ENCODE assay signal across 26 cellular contexts in genomic region chr10:93095225-93095624, GRCh38. TPM values are rescaled to one million over a fixed set of nuclear protein-coding genes. Genes with fewer than 3 reads are reported as not detected.
DNase-seq lines count a peak whose midpoint lies in the region; ATAC-seq and TF ChIP-seq lines count a peak whose summit lies in the region.
"Had no signal": no experiment of that assay in that cellular context is flagged by ENCODE, and none has a peak within 500 bp of the region (broad histone marks: within the 10 kb centered on the region; RNA-seq: fewer than 3 reads in every experiment).

No MANE protein-coding gene starts in this region.

- no peaks in the 10 kb centered on the region for H3K36me3 ChIP-seq in HCT116 (ENCODE audit: control insufficient read depth in 1 of 2, insufficient read depth in 2 of 2, low read length in 2 of 2)
- H3K36me3 ChIP-seq in colonic mucosa, result no peaks in the 10 kb centered on the region
- no peaks in the 10 kb centered on the region for H3K36me3 ChIP-seq in mesendoderm (ENCODE audit: control insufficient read depth, insufficient read depth, low read length)
- H3K36me3 ChIP-seq: BLaER1, MG63, Peyer's patch, SJSA1 had no signal

- peak; percentile 58; the same call in 1 of the 2 replicates for ATAC-seq in HCT116
- ATAC-seq: GM12878 had no signal

- H3K79me1 ChIP-seq in mesendoderm (ENCODE audit: low read length), result no peaks in the 10 kb centered on the region

- H3K27ac ChIP-seq in HCT116 (ENCODE audit: low read depth, low read length) (no peak overlapping the region), colonic mucosa (no peak overlapping the region), mesendoderm (ENCODE audit: low read depth, low read length) (no peak overlapping the region)
- H3K27ac ChIP-seq: 22Rv1, BLaER1, GM23248, Peyer's patch, SJSA1 had no signal

- peaks cover 0 to 7% of the 10 kb centered on the region in 2 experiments; a peak in 1 of 4 replicates for H3K4me1 ChIP-seq in HCT116 (ENCODE audit: control insufficient read depth in 1 of 2, insufficient read depth in 2 of 2, low read length in 2 of 2)
- no peaks in the 10 kb centered on the region for H3K4me1 ChIP-seq in colonic mucosa
- H3K4me1 ChIP-seq in mesendoderm (ENCODE audit: control insufficient read depth, low read depth, low read length), result peaks cover 4% of the 10 kb centered on the region
- H3K4me1 ChIP-seq: BLaER1, Peyer's patch, SJSA1 had no signal

- WGBS in mesendoderm (ENCODE audit: extremely low coverage, insufficient coverage, low lambda C conversion rate), result no CpG with 5 or more reads among the region's 1 CpG

- H4K20me1 ChIP-seq in HCT116 (ENCODE audit: insufficient read depth), result no peaks in the 10 kb centered on the region
- H4K20me1 ChIP-seq: BLaER1 had no signal

- no peak overlapping the region for H3K4me3 ChIP-seq in HCT116 (replicated peaks in 1 of 2; ENCODE audit: low read depth in 1 of 2, low read length in 2 of 2)
- no peak overlapping the region for H3K4me3 ChIP-seq in colonic mucosa
- H3K4me3 ChIP-seq in mesendoderm (ENCODE audit: low read length), result no peak overlapping the region
- H3K4me3 ChIP-seq: BLaER1, GM12878, GM23248, MG63, Peyer's patch, SJSA1 had no signal

- H2BK5ac ChIP-seq in mesendoderm (ENCODE audit: low read length), result no peak overlapping the region

- peak overlapping the region; percentile 40 for H3K56ac ChIP-seq in mesendoderm (ENCODE audit: low read length)

- POLR2A ChIA-PET in HCT116 (lab: Charles Lee), result no interaction called here

- no peak for TF ChIP-seq RAD21 in HCT116 (IDR thresholded peaks at IDR 0.05; ENCODE audit: low read depth)

- H3K9me2 ChIP-seq in HCT116 (ENCODE audit: insufficient read depth), result no peaks in the 10 kb centered on the region

- H3K9ac ChIP-seq in HCT116 (ENCODE audit: low read length) (no peak overlapping the region), colonic mucosa (ENCODE audit: low read depth in 2 of 2, low read length in 2 of 2) (no peak overlapping the region), mesendoderm (ENCODE audit: low read length) (no peak overlapping the region)
- H3K9ac ChIP-seq: BLaER1, GM23248 had no signal

- intact Hi-C loops in HCT116 (cut with micrococcal nuclease), result no loop called here
- intact Hi-C loops in colonic mucosa (cut with DNase I), result no loop called here

- no TSS peak for BruUV-seq in HCT116 (replicated peaks; lab: Mats Ljungman, UMichigan)

- RAD21 ChIA-PET in HCT116 (lab: Charles Lee; ENCODE audit: low non-redundant PET in 1 of 2, low total read pairs in 2 of 2, uncharacterized antibody in 2 of 2, unreplicated experiment in 2 of 2), result no interaction called here

- peak; percentile 10 for DNase-seq in NCI-H146 (lab: John Stamatoyannopoulos, UW)
- DNase-seq in NCI-H146 treated with DMSO at 0.1 percent for 48 hours (lab: John Stamatoyannopoulos, UW; ENCODE audit: unreplicated experiment), result no peak
- no peak for DNase-seq in HCT116 (ENCODE audit: low read depth, low spot score)
- DNase-seq in colonic mucosa, result peak; percentile 0
- DNase-seq in mesendoderm, result peak; percentile 72
- DNase-seq in G401 (ENCODE audit: low spot score), result no peak
- no peak for DNase-seq in NCI-H1417 (lab: John Stamatoyannopoulos, UW)
- DNase-seq in NCI-H510A (lab: John Stamatoyannopoulos, UW), result no peak
- DNase-seq: ACHN; CD4-positive, alpha-beta T cell; COR-L47; DMS79; GM23248; MG63; NCI-H1417 treated with DMSO at 0.1 percent for 48 hours; NCI-H1930; NCI-H2227 treated with DMSO at 0.1 percent for 48 hours; NCI-H510A treated with DMSO at 0.1 percent for 48 hours; NCI-H748 treated with DMSO at 0.1 percent for 48 hours; Peyer's patch had no signal

- H3K9me3 ChIP-seq in HCT116 (ENCODE audit: control insufficient read depth in 1 of 2, insufficient read depth in 1 of 2, low read depth in 1 of 2, low read length in 2 of 2) (no peaks in the 10 kb centered on the region), colonic mucosa (no peaks in the 10 kb centered on the region)
- H3K9me3 ChIP-seq: BLaER1, MG63, Peyer's patch, SJSA1 had no signal

- no peak overlapping the region for H3K4ac ChIP-seq in mesendoderm (ENCODE audit: low read depth, low read length)

- no peak overlapping the region for H2BK120ac ChIP-seq in mesendoderm (ENCODE audit: low read depth, low read length)

- no peak overlapping the region for H2AFZ ChIP-seq in HCT116 (ENCODE audit: low read depth, low read length, poor library complexity, severe bottlenecking)
- H2AFZ ChIP-seq: GM23248 had no signal

- no peaks in the 10 kb centered on the region for H3K79me2 ChIP-seq in HCT116 (ENCODE audit: insufficient read depth, low read length)
- no peaks in the 10 kb centered on the region for H3K79me2 ChIP-seq in mesendoderm (ENCODE audit: control insufficient read depth, insufficient read depth, low read length)

- no peak overlapping the region for H4K8ac ChIP-seq in mesendoderm (ENCODE audit: low read depth, low read length)

- H3K23ac ChIP-seq in mesendoderm (ENCODE audit: low read length), result no peak overlapping the region

- in situ Hi-C loops in G401 (cut with HindIII; ENCODE audit: low sequenced_read_pairs), result no loop called here

- H3K18ac ChIP-seq in mesendoderm (ENCODE audit: low read length), result peak overlapping the region; percentile 61

- H3K27me3 ChIP-seq in HCT116 (ENCODE audit: insufficient read depth, low read length) (no peaks in the 10 kb centered on the region), colonic mucosa (no peaks in the 10 kb centered on the region), mesendoderm (ENCODE audit: insufficient read depth, low read length, poor library complexity) (no peaks in the 10 kb centered on the region)
- H3K27me3 ChIP-seq: BLaER1, MG63, Peyer's patch, SJSA1 had no signal

- no peak overlapping the region for H2AK5ac ChIP-seq in mesendoderm (ENCODE audit: low read length)

- no peak overlapping the region for H2BK15ac ChIP-seq in mesendoderm (replicated peaks; ENCODE audit: low read depth)

- H4K5ac ChIP-seq in mesendoderm (ENCODE audit: low read length), result no peak overlapping the region

- CTCF ChIA-PET in HCT116 (lab: Charles Lee), result interaction anchor here (1.4 kb wide), 1 partner anchor 21 kb away, joined by 3 read pairs; no protein-coding TSS in a partner anchor

- no peak for TF ChIP-seq POLR2A in HCT116 (IDR thresholded peaks at IDR 0.05; ENCODE audit: borderline replicate concordance, extremely low read depth, insufficient read depth, insufficient read length)

- TF ChIP-seq CTCF in HCT116 (IDR thresholded peaks at IDR 0.05 in 2 of 3, conservative IDR thresholded peaks at IDR 0.05 in 1 of 3; ENCODE audit: borderline replicate concordance in 1 of 3, insufficient read depth in 1 of 3, low read depth in 2 of 3, low read length in 2 of 3) (no peak; a peak in 1 of 6 replicates), colonic mucosa (IDR thresholded peaks at IDR 0.05) (no peak)

- H3K4me2 ChIP-seq in HCT116 (ENCODE audit: low read length) (no peak overlapping the region), mesendoderm (ENCODE audit: low read length) (no peak overlapping the region)
- H3K4me2 ChIP-seq: BLaER1 had no signal

TF ChIP-seq in HCT116, 20 proteins besides CTCF, POLR2A, EP300 and RAD21:
- TF ChIP-seq ZFX (IDR thresholded peaks at IDR 0.05) (no peak), EGR1 (IDR thresholded peaks at IDR 0.05; ENCODE audit: low read depth) (no peak), SRF (IDR thresholded peaks at IDR 0.05; ENCODE audit: low read depth) (no peak), ZNF274 (IDR thresholded peaks at IDR 0.05; ENCODE audit: low read depth, low read length) (no peak), TCF7L2 (IDR thresholded peaks at IDR 0.05; ENCODE audit: borderline replicate concordance, extremely low read depth, insufficient read depth, insufficient read length) (no peak), CBX3 (IDR thresholded peaks at IDR 0.05; ENCODE audit: low read depth) (no peak)

RNA-seq across cellular contexts. Expression of gene CYP26A1, which starts 21.5 kb away (rescaled TPM):
- total RNA-seq in HCT116 (2021; ENCODE audit: unreplicated experiment) (0.17 TPM), colonic mucosa (not detected)
- polyA plus RNA-seq in HCT116 (2012), result 0.06 and 0.12 TPM in 2 replicates
- polyA plus RNA-seq in mesendoderm (2013, experiment 1 of 2), result 49.3 TPM
- polyA plus RNA-seq in mesendoderm (2013, experiment 2 of 2), result 50.0 TPM
- total RNA-seq in G401 (2014; rRNA removed; shearing (Covaris generic)), result 0.24 and 0.25 TPM in 2 replicates
- total RNA-seq: CD4-positive, alpha-beta T cell; GM12878; GM23248; OCI-LY7; Peyer's patch had no signal
- polyA plus RNA-seq: GM12878, GM23248 had no signal

RNA-seq across cellular contexts. Expression of gene CYP26C1, which starts 34.6 kb away (rescaled TPM):
- total RNA-seq in HCT116 (2021; ENCODE audit: unreplicated experiment) (0.07 TPM), colonic mucosa (not detected)
- polyA plus RNA-seq in HCT116 (2012), result 0.01 TPM in 1 of 2 replicates, not detected in the other
- polyA plus RNA-seq in mesendoderm (2013, experiment 1 of 2), result 0.10 TPM
- 0.08 TPM for polyA plus RNA-seq in mesendoderm (2013, experiment 2 of 2)
- total RNA-seq in G401 (2014; rRNA removed; shearing (Covaris generic)), result 0.80 TPM in 1 of 2 replicates, not detected in the other
- total RNA-seq: GM23248, LHCN-M2, Peyer's patch, SJSA1 had no signal
- polyA plus RNA-seq: GM12878, GM23248 had no signal

Comparison
In these comparisons a context has a peak if more than half of its experiments do, and no peak if none do; other contexts are left out.
1. DNase-seq: peak in NCI-H146 (single experiment), colonic mucosa (single experiment) and mesendoderm (single experiment); none in NCI-H146 treated with DMSO at 0.1 percent for 48 hours (single experiment), HCT116 (single experiment), G401 (single experiment), NCI-H1417 (0 of 3) and NCI-H510A (single experiment).